8 cellular contexts compared by ENCODE assay signal in the genomic region with DNA sequence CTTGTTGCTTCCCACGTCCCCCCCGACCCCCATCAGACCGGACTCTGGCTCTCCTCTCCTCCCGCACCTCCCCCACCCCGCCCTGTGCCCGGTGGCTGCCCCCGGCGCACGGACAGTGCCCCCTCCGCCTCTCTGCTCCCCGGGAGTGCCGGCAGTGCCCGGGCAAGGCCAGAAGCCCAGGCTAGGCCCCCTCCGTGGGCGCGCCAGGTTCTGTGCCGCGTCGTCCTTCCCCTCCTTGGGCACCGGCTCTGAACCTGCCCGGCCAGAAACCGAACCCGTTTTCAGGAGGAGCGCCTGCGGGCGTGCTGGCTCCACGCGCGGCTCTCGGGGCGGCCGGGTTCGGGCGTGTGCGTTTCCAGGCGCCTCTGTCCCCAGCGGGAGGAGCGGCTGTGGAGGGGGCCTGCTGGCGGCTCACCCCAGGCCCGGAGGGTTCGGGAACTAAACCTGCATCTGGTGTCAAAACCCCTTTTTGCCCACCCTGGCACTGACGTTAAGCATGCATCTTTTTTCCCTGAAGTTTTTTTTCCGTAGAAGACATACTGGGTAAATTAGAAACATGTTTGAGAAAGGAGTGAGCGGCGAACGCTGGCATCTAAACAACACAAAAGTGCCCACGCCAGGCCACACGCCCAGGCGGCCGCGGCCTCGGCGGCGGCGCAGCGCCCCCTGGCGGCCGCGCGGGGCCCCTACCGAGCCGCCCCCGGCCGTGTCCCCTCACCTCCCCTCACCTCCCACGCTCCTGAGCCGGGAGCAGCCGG.
DNase-seq lines count a peak whose midpoint lies in the region; ATAC-seq and TF ChIP-seq lines count a peak whose summit lies in the region.

No MANE protein-coding gene starts in this region.

- 1% methylated on average over 53 of the region's 67 CpGs for WGBS in smooth muscle cell (ENCODE audit: low lambda C conversion rate)

- H3K4me3 ChIP-seq in H7 (ENCODE audit: insufficient read depth, low read depth, low read length): peak overlapping the region; percentile 68
- H3K4me3 ChIP-seq in cardiac fibroblast (replicated peaks in 1 of 2; ENCODE audit: low read depth in 2 of 2, low read length in 2 of 2): peak overlapping the region; percentile 28 to 43
- peak overlapping the region; percentile 74 for H3K4me3 ChIP-seq in smooth muscle cell

- no peaks in the 10 kb centered on the region for H3K79me2 ChIP-seq in smooth muscle cell (ENCODE audit: low read depth)

- peak overlapping the region; percentile 71 for H3K9ac ChIP-seq in smooth muscle cell (ENCODE audit: low read depth)

- ATAC-seq in GM18873 (IDR thresholded peaks at IDR 0.05; ENCODE audit: low FRiP score, unreplicated experiment): no peak

- no peaks in the 10 kb centered on the region for H3K9me3 ChIP-seq in smooth muscle cell (replicated peaks; ENCODE audit: low read depth)

- TF ChIP-seq CTCF in cardiac fibroblast (IDR thresholded peaks at IDR 0.05; ENCODE audit: low read depth, low read length): peak; percentile 28
- peak; percentile 59 for TF ChIP-seq CTCF in smooth muscle cell (IDR thresholded peaks at IDR 0.05; ENCODE audit: borderline replicate concordance, insufficient read depth, poor library complexity, severe bottlenecking)

- DNase-seq in GDM1 (lab: John Stamatoyannopoulos, UW) (peak; percentile 63), H7 (peak; percentile 96), NCI-H1105 treated with DMSO at 0.1 percent for 48 hours (lab: John Stamatoyannopoulos, UW) (peak; percentile 48), cardiac fibroblast (ENCODE audit: low read depth in 2 of 2) (peak; percentile 73 to 80), inferior parietal cortex (ENCODE audit: extremely low spot score) (peak; percentile 72), smooth muscle cell (lab: John Stamatoyannopoulos, UW; ENCODE audit: unreplicated experiment) (peak; percentile 44)
- DNase-seq in activated CD4-positive, CD25-positive, alpha-beta regulatory T cell (lab: John Stamatoyannopoulos, UW): peak; percentile 17 to 44 (median 26)

- peak overlapping the region; percentile 94 for H2AFZ ChIP-seq in smooth muscle cell (ENCODE audit: low read depth)

- no peaks in the 10 kb centered on the region for H3K36me3 ChIP-seq in H7 (replicated peaks; ENCODE audit: control insufficient read depth, insufficient read depth, low read length)
- no peaks in the 10 kb centered on the region for H3K36me3 ChIP-seq in smooth muscle cell (ENCODE audit: low read depth)

- H3K4me1 ChIP-seq in smooth muscle cell (ENCODE audit: low read depth): peaks cover 2% of the 10 kb centered on the region

- H4K20me1 ChIP-seq in smooth muscle cell (ENCODE audit: low read depth): no peaks in the 10 kb centered on the region

- peaks cover 11% of the 10 kb centered on the region for H3F3A ChIP-seq in smooth muscle cell (ENCODE audit: low read depth)

- peak overlapping the region; percentile 79 for H3K27ac ChIP-seq in smooth muscle cell (ENCODE audit: low read depth)

- peaks cover 27% of the 10 kb centered on the region for H3K27me3 ChIP-seq in H7 (ENCODE audit: control insufficient read depth, insufficient read depth, low read length)
- no peaks in the 10 kb centered on the region for H3K27me3 ChIP-seq in smooth muscle cell (ENCODE audit: low read depth)

- peak overlapping the region; percentile 97 for H3K4me2 ChIP-seq in smooth muscle cell

Comparison
In these comparisons a context has a peak if more than half of its experiments do, and no peak if none do; other contexts are left out.
1. DNase-seq: peak in every context shown above with its lines; median percentile 96 in H7; 76 in cardiac fibroblast; 72 in inferior parietal cortex; 63 in GDM1; 48 in NCI-H1105 treated with DMSO at 0.1 percent for 48 hours; 44 in smooth muscle cell; 26 in activated CD4-positive, CD25-positive, alpha-beta regulatory T cell.